17 cellular contexts compared by ENCODE assay signal in genomic region chr3:81765425-81765824, GRCh38. TPM values are rescaled to one million over a fixed set of nuclear protein-coding genes. Genes with fewer than 3 reads are reported as not detected.
A peak's percentile ranks its signal among the peaks of the same experiment; 100 is the strongest.
DNase-seq lines count a peak whose midpoint lies in the region; TF ChIP-seq lines count a peak whose summit lies in the region.
"Had no signal": no experiment of that assay in that cellular context is flagged by ENCODE, and none has a peak within 500 bp of the region (broad histone marks: within the 10 kb centered on the region; RNA-seq: fewer than 3 reads in every experiment).

No MANE protein-coding gene starts in this region.

- H3K9ac ChIP-seq in BLaER1: no peak overlapping the region
- H3K9ac ChIP-seq in GM23248: no peak overlapping the region
- no peak overlapping the region for H3K9ac ChIP-seq in adipocyte (ENCODE audit: low read length)

- in situ Hi-C loops in GM23248 (cut with MboI): no loop called here

- peaks cover 4% of the 10 kb centered on the region for H3K36me3 Mint-ChIP-seq in activated T-helper 1 cell treated with anti-CD3 and anti-CD28 coated beads, Interleukin-12 subunit alpha, Interleukin-12 subunit beta, Interleukin-2, Interleukin-4 antibody, amounts not matched to agents 30 ng/mL and 10 ng/mL and 1 ng/mL, durations not matched to agents 14 hours and 24 hours and 36 hours (ENCODE audit: low read depth)

- WGBS in GM23248 (ENCODE audit: low coverage in 1 of 2, low lambda C conversion rate in 2 of 2, missing lambda C conversion rate in 2 of 2), 2 experiments: 98 to 99% methylated on average over 2 of the region's 2 CpGs
- 85 to 91% (median 88%) methylated on average over 2 of the region's 2 CpGs for WGBS in stomach, 5 donors

- H3K4me3 Mint-ChIP-seq in activated T-helper 1 cell treated with anti-CD3 and anti-CD28 coated beads, Interleukin-12 subunit alpha, Interleukin-12 subunit beta, Interleukin-2, Interleukin-4 antibody, amounts not matched to agents 30 ng/mL and 10 ng/mL and 1 ng/mL, durations not matched to agents 14 hours and 24 hours and 36 hours: no peak overlapping the region
- H3K4me3 Mint-ChIP-seq: CD8-positive, alpha-beta T cell; HFFc6 had no signal

- H3K27me3 ChIP-seq in BLaER1: no peaks in the 10 kb centered on the region
- no peaks in the 10 kb centered on the region for H3K27me3 ChIP-seq in GM23248 (replicated peaks; ENCODE audit: insufficient read depth)
- H3K27me3 ChIP-seq in adipocyte (replicated peaks; ENCODE audit: control insufficient read depth, insufficient read depth, low read length): no peaks in the 10 kb centered on the region
- H3K27me3 ChIP-seq in stomach: no peaks in the 10 kb centered on the region
- H3K27me3 ChIP-seq: MG63 had no signal

- H3K79me2 ChIP-seq in GM23248 (ENCODE audit: insufficient read depth): peaks cover 3% of the 10 kb centered on the region

- H3K4me1 ChIP-seq in BLaER1: peaks cover 55% of the 10 kb centered on the region
- H3K4me1 ChIP-seq in GM23248 (ENCODE audit: insufficient read depth): peaks cover 15% of the 10 kb centered on the region
- peaks cover 35% of the 10 kb centered on the region for H3K4me1 ChIP-seq in adipocyte (ENCODE audit: control insufficient read depth, insufficient read depth, low read length)
- H3K4me1 ChIP-seq in stomach: peaks cover 0 to 17% (median 13%) of the 10 kb centered on the region in 4 donors

- H3F3A ChIP-seq in GM23248 (ENCODE audit: insufficient read depth): peaks cover 27% of the 10 kb centered on the region

- no peaks in the 10 kb centered on the region for H3K27me3 Mint-ChIP-seq in activated T-helper 1 cell treated with anti-CD3 and anti-CD28 coated beads, Interleukin-12 subunit alpha, Interleukin-12 subunit beta, Interleukin-2, Interleukin-4 antibody, amounts not matched to agents 30 ng/mL and 10 ng/mL and 1 ng/mL, durations not matched to agents 14 hours and 24 hours and 36 hours (ENCODE audit: insufficient read depth)

- no peak for DNase-seq in GM23248
- peak; percentile 53 for DNase-seq in adipocyte (ENCODE audit: low read depth)
- DNase-seq in iris pigment epithelial cell (ENCODE audit: low read depth): peak; percentile 9
- no peak for DNase-seq in stomach
- no peak for DNase-seq in activated T-helper 1 cell treated with anti-CD3 and anti-CD28 coated beads, Interleukin-12 subunit alpha, Interleukin-12 subunit beta, Interleukin-2, Interleukin-4 antibody, amounts not matched to agents 30 ng/mL and 10 ng/mL and 1 ng/mL, durations not matched to agents 14 hours and 24 hours and 36 hours (ENCODE audit: low spot score)
- no peak for DNase-seq in NCI-H748 (lab: John Stamatoyannopoulos, UW; ENCODE audit: unreplicated experiment)
- DNase-seq: Calu3; CD8-positive, alpha-beta T cell; H7; HFFc6; MG63; NCI-H1105 treated with DMSO at 0.1 percent for 48 hours; NCI-H1694; NCI-H2081 treated with DMSO at 0.1 percent for 48 hours; NCI-H774 had no signal

- no peaks in the 10 kb centered on the region for H3K36me3 ChIP-seq in BLaER1
- H3K36me3 ChIP-seq in GM23248 (ENCODE audit: low read depth): no peaks in the 10 kb centered on the region
- H3K36me3 ChIP-seq in adipocyte (ENCODE audit: control insufficient read depth, insufficient read depth, low read length, severe bottlenecking): no peaks in the 10 kb centered on the region
- H3K36me3 ChIP-seq in stomach: no peaks in the 10 kb centered on the region
- H3K36me3 ChIP-seq: MG63 had no signal

- H3K9me3 Mint-ChIP-seq in activated T-helper 1 cell treated with anti-CD3 and anti-CD28 coated beads, Interleukin-12 subunit alpha, Interleukin-12 subunit beta, Interleukin-2, Interleukin-4 antibody, amounts not matched to agents 30 ng/mL and 10 ng/mL and 1 ng/mL, durations not matched to agents 14 hours and 24 hours and 36 hours: no peaks in the 10 kb centered on the region
- H3K9me3 Mint-ChIP-seq: CD8-positive, alpha-beta T cell; HFFc6 had no signal

- H3K9me2 ChIP-seq in GM23248 (ENCODE audit: insufficient read depth): no peaks in the 10 kb centered on the region

- H3K4me3 ChIP-seq in BLaER1: no peak overlapping the region
- no peak overlapping the region for H3K4me3 ChIP-seq in GM23248
- H3K4me3 ChIP-seq in adipocyte (ENCODE audit: low read length): no peak overlapping the region
- no peak overlapping the region for H3K4me3 ChIP-seq in stomach
- H3K4me3 ChIP-seq: A549, MG63 had no signal

- no peak for TF ChIP-seq POLR2A in stomach (IDR thresholded peaks at IDR 0.05)

- 0 out of 2 replicates have a peak overlapping the region, but pooled peaks have one; percentile 16 for H2AFZ ChIP-seq in GM23248

- no peak for TF ChIP-seq CTCF in stomach (IDR thresholded peaks at IDR 0.05)

- H3K27ac Mint-ChIP-seq in activated T-helper 1 cell treated with anti-CD3 and anti-CD28 coated beads, Interleukin-12 subunit alpha, Interleukin-12 subunit beta, Interleukin-2, Interleukin-4 antibody, amounts not matched to agents 30 ng/mL and 10 ng/mL and 1 ng/mL, durations not matched to agents 14 hours and 24 hours and 36 hours: no peak overlapping the region
- H3K27ac Mint-ChIP-seq: CD8-positive, alpha-beta T cell; HFFc6 had no signal

- TF ChIP-seq EP300 in stomach (IDR thresholded peaks at IDR 0.05): no peak

- peak overlapping the region; percentile 63 for H3K4me2 ChIP-seq in BLaER1
- no peak overlapping the region for H3K4me2 ChIP-seq in GM23248 (ENCODE audit: unreplicated experiment)
- H3K4me2 ChIP-seq: A549 had no signal

- H3K9me3 ChIP-seq in BLaER1: peaks cover 22% of the 10 kb centered on the region
- no peaks in the 10 kb centered on the region for H3K9me3 ChIP-seq in GM23248 (ENCODE audit: low read depth)
- no peaks in the 10 kb centered on the region for H3K9me3 ChIP-seq in adipocyte (ENCODE audit: control insufficient read depth, low read length)
- no peaks in the 10 kb centered on the region for H3K9me3 ChIP-seq in stomach
- H3K9me3 ChIP-seq: A549, MG63 had no signal

- intact Hi-C loops in stomach (cut with DNase I; ENCODE audit: low total_unique reads): no loop called here
- intact Hi-C loops in activated T-helper 1 cell treated with anti-CD3 and anti-CD28 coated beads, Interleukin-12 subunit alpha, Interleukin-12 subunit beta, Interleukin-2, Interleukin-4 antibody, amounts not matched to agents 30 ng/mL and 10 ng/mL and 1 ng/mL, durations not matched to agents 14 hours and 24 hours and 36 hours (cut with micrococcal nuclease): no loop called here

- H3K4me1 Mint-ChIP-seq in activated T-helper 1 cell treated with anti-CD3 and anti-CD28 coated beads, Interleukin-12 subunit alpha, Interleukin-12 subunit beta, Interleukin-2, Interleukin-4 antibody, amounts not matched to agents 30 ng/mL and 10 ng/mL and 1 ng/mL, durations not matched to agents 14 hours and 24 hours and 36 hours (ENCODE audit: low read depth): peaks cover 12% of the 10 kb centered on the region

- H3K27ac ChIP-seq in BLaER1 (peak overlapping the region; percentile 52; the same call in 1 of the 2 replicates), GM23248 (no peak overlapping the region), stomach (no peak overlapping the region)

- no peaks in the 10 kb centered on the region for H4K20me1 ChIP-seq in BLaER1
- H4K20me1 ChIP-seq in GM23248 (ENCODE audit: insufficient read depth): no peaks in the 10 kb centered on the region

RNA-seq across cellular contexts. Expression of gene GBE1, which starts 4.0 kb away (rescaled TPM):
- 164 and 166 TPM in 2 replicates for total RNA-seq in GM23248 (2014; rRNA removed; shearing (Covaris generic))
- 130 and 135 TPM in 2 replicates for polyA plus RNA-seq in GM23248 (2016; fragmentation: Nextera tagmentation; extraction: Ambion mirVana)
- 10 to 100 TPM in 3 of 5 donors, 1 to 10 TPM in 2; 8.2 to 57.1 (median 11.2) TPM for total RNA-seq in stomach
- polyA plus RNA-seq in stomach: 10 to 100 TPM; 11.2 to 13.9 (median 11.9) TPM
- total RNA-seq in activated T-helper 1 cell treated with anti-CD3 and anti-CD28 coated beads, Interleukin-12 subunit alpha, Interleukin-12 subunit beta, Interleukin-2, Interleukin-4 antibody, amounts not matched to agents 30 ng/mL and 10 ng/mL and 1 ng/mL, durations not matched to agents 14 hours and 24 hours and 36 hours: 24.6 and 25.7 TPM in 2 replicates

Comparison
In these comparisons a context has a peak if more than half of its experiments do, and no peak if none do; other contexts are left out.
1. DNase-seq: peak in adipocyte (single experiment) and iris pigment epithelial cell (single experiment); none in GM23248 (single experiment), stomach (single experiment), activated T-helper 1 cell treated with anti-CD3 and anti-CD28 coated beads, Interleukin-12 subunit alpha, Interleukin-12 subunit beta, Interleukin-2, Interleukin-4 antibody, amounts not matched to agents 30 ng/mL and 10 ng/mL and 1 ng/mL, durations not matched to agents 14 hours and 24 hours and 36 hours (single experiment) and NCI-H748 (single experiment).